28 cellular contexts compared by ENCODE assay signal in the genomic region with DNA sequence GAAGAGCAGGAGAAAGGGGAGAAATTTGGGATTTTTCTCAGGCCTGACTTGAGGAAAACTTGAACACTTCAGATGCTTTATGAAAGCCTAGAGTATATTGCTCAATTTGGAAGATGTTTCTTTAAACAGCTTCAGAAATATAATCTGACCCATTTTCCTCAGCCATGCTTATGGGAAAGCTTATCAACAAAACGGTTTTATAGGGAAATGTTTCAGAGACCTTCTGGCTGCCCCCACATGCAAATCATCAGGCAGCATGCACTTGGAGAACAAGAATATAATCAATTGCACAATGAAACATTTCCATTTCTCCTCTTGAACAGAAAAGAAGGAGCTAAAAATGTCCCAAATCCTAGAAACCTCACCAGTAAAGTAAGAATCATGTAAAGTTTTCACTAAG.
"Had no signal": no experiment of that assay in that cellular context is flagged by ENCODE, and none has a peak within 500 bp of the region (broad histone marks: within the 10 kb centered on the region; RNA-seq: fewer than 3 reads in every experiment).

No MANE protein-coding gene starts in this region.

- H3K36me3 Mint-ChIP-seq: naive thymus-derived CD4-positive, alpha-beta T cell had no signal

- H3K27me3 Mint-ChIP-seq: naive thymus-derived CD4-positive, alpha-beta T cell; stimulated activated naive CD8-positive, alpha-beta T cell treated with anti-CD3 and anti-CD28 coated beads, Interleukin-15, amount 100 ng/mL, for 72 hours had no signal

- ATAC-seq: foreskin keratinocyte; gastroesophageal sphincter; heart left ventricle; left cardiac atrium; left lung; naive thymus-derived CD4-positive, alpha-beta T cell; right cardiac atrium; stimulated activated naive CD8-positive, alpha-beta T cell treated with anti-CD3 and anti-CD28 coated beads, Interleukin-15, amount 100 ng/mL, for 72 hours; upper lobe of right lung had no signal

- H3K4me1 Mint-ChIP-seq: naive thymus-derived CD4-positive, alpha-beta T cell; nephron progenitor cell; stimulated activated naive CD8-positive, alpha-beta T cell treated with anti-CD3 and anti-CD28 coated beads, Interleukin-15, amount 100 ng/mL, for 72 hours had no signal

- H3K27me3 ChIP-seq: esophagus squamous epithelium, foreskin keratinocyte, gastroesophageal sphincter, hepatocyte, left lung, suprapubic skin, transverse colon, upper lobe of right lung, uterus had no signal

- H3K4me3 ChIP-seq: coronary artery, esophagus squamous epithelium, gastroesophageal sphincter, heart left ventricle, hepatocyte, left lung, prostate gland, suprapubic skin, transverse colon, upper lobe of right lung, uterus had no signal

- H3K4me3 Mint-ChIP-seq: naive thymus-derived CD4-positive, alpha-beta T cell; nephron progenitor cell; stimulated activated naive CD8-positive, alpha-beta T cell treated with anti-CD3 and anti-CD28 coated beads, Interleukin-15, amount 100 ng/mL, for 72 hours had no signal

- H3K27ac Mint-ChIP-seq: naive thymus-derived CD4-positive, alpha-beta T cell; nephron progenitor cell; stimulated activated naive CD8-positive, alpha-beta T cell treated with anti-CD3 and anti-CD28 coated beads, Interleukin-15, amount 100 ng/mL, for 72 hours had no signal

- H3K4me1 ChIP-seq: esophagus squamous epithelium, heart left ventricle, left lung, prostate gland, suprapubic skin, upper lobe of right lung, uterus had no signal

- H3K9me3 Mint-ChIP-seq: nephron progenitor cell had no signal

- DNase-seq: dermis blood vessel endothelial cell; effector memory CD4-positive, alpha-beta T cell; erythroblast; esophagus squamous epithelium; foreskin keratinocyte; heart left ventricle; left cardiac atrium; left lung; mesenchymal stem cell; midbrain; naive thymus-derived CD4-positive, alpha-beta T cell; nephron progenitor cell; nucleus accumbens; right cardiac atrium; small intestine; stimulated activated CD4-positive, alpha-beta T cell treated with anti-CD3 and anti-CD28 coated beads, Interleukin-15, amount 100 ng/mL, for 24 hours; stimulated activated CD4-positive, alpha-beta T cell treated with anti-CD3 and anti-CD28 coated beads, Interleukin-2, amount 100 ng/mL, for 48 hours; stimulated activated CD8-positive, alpha-beta memory T cell treated with anti-CD3 and anti-CD28 coated beads, Interleukin-4, amount 100 ng/mL, for 48 hours; stimulated activated naive CD4-positive, alpha-beta T cell; stimulated activated naive CD8-positive, alpha-beta T cell treated with anti-CD3 and anti-CD28 coated beads, Interleukin-15, amount 100 ng/mL, for 72 hours; transverse colon; upper lobe of right lung; uterus had no signal

- H3K27ac ChIP-seq: coronary artery, esophagus squamous epithelium, foreskin keratinocyte, heart left ventricle, hepatocyte, left lung, prostate gland, suprapubic skin, upper lobe of right lung, uterus had no signal

- H3K36me3 ChIP-seq: esophagus squamous epithelium, gastroesophageal sphincter, heart left ventricle, left lung, prostate gland, suprapubic skin, transverse colon, upper lobe of right lung, uterus had no signal
